ENCODE assay signal across 1 cellular context in the genomic region with DNA sequence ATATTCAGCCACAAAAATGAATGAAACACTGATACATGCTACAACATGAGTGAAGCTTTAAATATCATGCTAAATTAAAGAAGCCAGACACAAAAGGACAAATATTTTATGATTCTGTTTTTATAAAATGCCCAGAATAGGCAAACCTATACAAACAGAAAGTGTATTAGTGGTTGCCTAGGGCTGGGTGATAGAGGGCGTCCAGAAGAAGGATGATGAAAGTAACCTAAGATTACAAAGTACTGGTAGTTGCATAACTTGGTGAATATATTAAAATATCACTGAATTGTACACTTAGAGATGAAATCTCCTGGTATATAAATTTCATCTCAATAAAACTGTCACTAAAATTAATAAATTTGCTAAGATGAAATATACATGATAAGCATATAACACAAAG.
TF ChIP-seq lines count a peak whose summit lies in the region.

No MANE protein-coding gene starts in this region.

TF ChIP-seq in GM23338, 12 proteins besides CTCF, POLR2A, EP300 and RAD21 (continued from another document):
- TF ChIP-seq ZNF462 (CRISPR knock-in tag; IDR thresholded peaks at IDR 0.05), result no peak
- TF ChIP-seq JUNB (IDR thresholded peaks at IDR 0.05; ENCODE audit: unreplicated experiment), result no peak
